8 cellular contexts compared by ENCODE assay signal in genomic region chr1:64933296-64934070, GRCh38. TPM values are rescaled to one million over a fixed set of nuclear protein-coding genes. Genes with fewer than 3 reads are reported as not detected.
A peak's percentile ranks its signal among the peaks of the same experiment; 100 is the strongest.
DNase-seq lines count a peak whose midpoint lies in the region; ATAC-seq, FAIRE-seq and TF ChIP-seq lines count a peak whose summit lies in the region.

No MANE protein-coding gene starts in this region.

- no peak for ATAC-seq in GM18517 (IDR thresholded peaks at IDR 0.05; ENCODE audit: unreplicated experiment)
- no peak for ATAC-seq in GM18520 (IDR thresholded peaks at IDR 0.05; ENCODE audit: unreplicated experiment)

- no peak for DNase-seq in activated naive CD4-positive, alpha-beta T cell treated with anti-CD3 and anti-CD28 coated beads, Interleukin-2, amount 10 ng/mL, durations not matched to agents 7 days and 5 days
- DNase-seq in adrenal gland, result peak; percentile 29 to 83 (median 70)
- no peak for DNase-seq in hepatocyte (ENCODE audit: low spot score)
- DNase-seq in suprapubic skin (ENCODE audit: low spot score in 2 of 2), result peak in 1 of 2 donors; percentile 75
- no peak for DNase-seq in HTR-8/SVneo (ENCODE audit: insufficient read length, low spot score)

- peak overlapping the region; percentile 17 for H3K4me2 ChIP-seq in hepatocyte

- H3K27ac ChIP-seq in adrenal gland (peak overlapping the region; percentile 42 to 83 (median 77)), hepatocyte (peak overlapping the region; percentile 73), suprapubic skin (peak overlapping the region; percentile 65)

- no peaks in the 10 kb centered on the region for H3K27me3 ChIP-seq in adrenal gland
- no peaks in the 10 kb centered on the region for H3K27me3 ChIP-seq in hepatocyte
- no peaks in the 10 kb centered on the region for H3K27me3 ChIP-seq in suprapubic skin

- peaks cover 6% of the 10 kb centered on the region for H4K20me1 ChIP-seq in hepatocyte (ENCODE audit: insufficient read depth, poor library complexity, severe bottlenecking)

- peaks cover 87% of the 10 kb centered on the region for H3K4me1 Mint-ChIP-seq in activated naive CD4-positive, alpha-beta T cell treated with anti-CD3 and anti-CD28 coated beads, Interleukin-2, amount 50 U/mL, for 24 hours
- peaks cover 35% of the 10 kb centered on the region for H3K4me1 Mint-ChIP-seq in activated naive CD4-positive, alpha-beta T cell treated with anti-CD3 and anti-CD28 coated beads, Interleukin-2, amount 10 ng/mL, durations not matched to agents 7 days and 5 days

- H3K9me2 ChIP-seq in hepatocyte (replicated peaks; ENCODE audit: insufficient read depth), result no peaks in the 10 kb centered on the region

- H3K4me3 Mint-ChIP-seq in activated naive CD4-positive, alpha-beta T cell treated with anti-CD3 and anti-CD28 coated beads, Interleukin-2, amount 50 U/mL, for 24 hours, result peak overlapping the region; percentile 60
- H3K4me3 Mint-ChIP-seq in activated naive CD4-positive, alpha-beta T cell treated with anti-CD3 and anti-CD28 coated beads, Interleukin-2, amount 10 ng/mL, durations not matched to agents 7 days and 5 days, result no peak overlapping the region

- WGBS in adrenal gland, 4 donors, result 23 to 30% (median 25%) methylated on average over 11 of the region's 11 CpGs
- 88% methylated on average over 11 of the region's 11 CpGs for WGBS in hepatocyte (ENCODE audit: low lambda C conversion rate, missing lambda C conversion rate)
- WGBS in suprapubic skin, result 65% methylated on average over 11 of the region's 11 CpGs

- H3K27ac Mint-ChIP-seq in activated naive CD4-positive, alpha-beta T cell treated with anti-CD3 and anti-CD28 coated beads, Interleukin-2, amount 50 U/mL, for 24 hours, result peak overlapping the region; percentile 73
- H3K27ac Mint-ChIP-seq in activated naive CD4-positive, alpha-beta T cell treated with anti-CD3 and anti-CD28 coated beads, Interleukin-2, amount 10 ng/mL, durations not matched to agents 7 days and 5 days, result no peak overlapping the region

- H3K79me2 ChIP-seq in hepatocyte, result peaks cover 90% of the 10 kb centered on the region

- TF ChIP-seq CTCF in adrenal gland (IDR thresholded peaks at IDR 0.05), result peak in 1 of 6 experiments; percentile 3
- no peak for TF ChIP-seq CTCF in hepatocyte (IDR thresholded peaks at IDR 0.05; ENCODE audit: poor library complexity)
- no peak for TF ChIP-seq CTCF in suprapubic skin (IDR thresholded peaks at IDR 0.05)

- peaks cover 5% of the 10 kb centered on the region for H3K9me3 Mint-ChIP-seq in activated naive CD4-positive, alpha-beta T cell treated with anti-CD3 and anti-CD28 coated beads, Interleukin-2, amount 50 U/mL, for 24 hours
- H3K9me3 Mint-ChIP-seq in activated naive CD4-positive, alpha-beta T cell treated with anti-CD3 and anti-CD28 coated beads, Interleukin-2, amount 10 ng/mL, durations not matched to agents 7 days and 5 days, result peaks cover 3% of the 10 kb centered on the region

- no peaks in the 10 kb centered on the region for H3K27me3 Mint-ChIP-seq in activated naive CD4-positive, alpha-beta T cell treated with anti-CD3 and anti-CD28 coated beads, Interleukin-2, amount 50 U/mL, for 24 hours
- no peaks in the 10 kb centered on the region for H3K27me3 Mint-ChIP-seq in activated naive CD4-positive, alpha-beta T cell treated with anti-CD3 and anti-CD28 coated beads, Interleukin-2, amount 10 ng/mL, durations not matched to agents 7 days and 5 days

- CTCF ChIA-PET in activated naive CD4-positive, alpha-beta T cell treated with anti-CD3 and anti-CD28 coated beads, Interleukin-2, amount 10 ng/mL, durations not matched to agents 7 days and 5 days (lab: Charles Lee), result interaction anchor here (1.3 kb wide), 1 partner anchor 12 kb away, joined by 3 read pairs; no protein-coding TSS in a partner anchor

- FAIRE-seq in HTR-8/SVneo (lab: Jason Lieb, UNC), result no peak

- H3K36me3 ChIP-seq in adrenal gland (replicated peaks in 1 of 2) (no peaks in the 10 kb centered on the region), hepatocyte (replicated peaks; ENCODE audit: insufficient read depth, low read depth) (no peaks in the 10 kb centered on the region), suprapubic skin (no peaks in the 10 kb centered on the region)

- peaks cover 29 to 54% of the 10 kb centered on the region in 2 donors for H3K4me1 ChIP-seq in adrenal gland (replicated peaks in 1 of 2)
- H3K4me1 ChIP-seq in hepatocyte (ENCODE audit: insufficient read depth), result peaks cover 4% of the 10 kb centered on the region
- H3K4me1 ChIP-seq in suprapubic skin, result peaks cover 42% of the 10 kb centered on the region

- peak in 1 of 2 donors; percentile 18 for TF ChIP-seq POLR2A in adrenal gland (IDR thresholded peaks at IDR 0.05)
- no peak for TF ChIP-seq POLR2A in suprapubic skin (IDR thresholded peaks at IDR 0.05)

- no peak overlapping the region for H2AFZ ChIP-seq in hepatocyte

- H3K9me3 ChIP-seq in adrenal gland (replicated peaks in 1 of 3) (no peaks in the 10 kb centered on the region), hepatocyte (ENCODE audit: low read depth) (no peaks in the 10 kb centered on the region), suprapubic skin (no peaks in the 10 kb centered on the region)

- no peak for TF ChIP-seq EP300 in suprapubic skin (IDR thresholded peaks at IDR 0.05)

- peak overlapping the region in 1 of 4 donors; percentile 5 for H3K4me3 ChIP-seq in adrenal gland
- no peak overlapping the region for H3K4me3 ChIP-seq in hepatocyte
- H3K4me3 ChIP-seq in suprapubic skin, result no peak overlapping the region

- intact Hi-C loops in adrenal gland (cut with DNase I), result no loop called here

- H3K36me3 Mint-ChIP-seq in activated naive CD4-positive, alpha-beta T cell treated with anti-CD3 and anti-CD28 coated beads, Interleukin-2, amount 50 U/mL, for 24 hours, result peaks cover 20% of the 10 kb centered on the region
- peaks cover 22% of the 10 kb centered on the region for H3K36me3 Mint-ChIP-seq in activated naive CD4-positive, alpha-beta T cell treated with anti-CD3 and anti-CD28 coated beads, Interleukin-2, amount 10 ng/mL, durations not matched to agents 7 days and 5 days

RNA-seq across cellular contexts. Expression of gene JAK1, which starts 32.9 kb away (rescaled TPM):
- total RNA-seq in adrenal gland, result 100 to 1,000 TPM in 5 of 8 donors, 10 to 100 TPM in 3; 58.0 to 155 (median 114) TPM
- 10 to 100 TPM; 23.4 to 59.5 (median 32.9) TPM for polyA plus RNA-seq in adrenal gland
- 102 and 104 TPM in 2 replicates for total RNA-seq in hepatocyte
- polyA plus RNA-seq in hepatocyte, result 60.2 and 63.5 TPM in 2 replicates
- 100 to 1,000 TPM in 3 of 4 donors, 10 to 100 TPM in 1; 99.0 to 169 (median 127) TPM for total RNA-seq in suprapubic skin

Comparison
In these comparisons a context has a peak if more than half of its experiments do, and no peak if none do; other contexts are left out.
1. DNase-seq: peak in adrenal gland (7 of 7); none in activated naive CD4-positive, alpha-beta T cell treated with anti-CD3 and anti-CD28 coated beads, Interleukin-2, amount 10 ng/mL, durations not matched to agents 7 days and 5 days (single experiment), hepatocyte (single experiment) and HTR-8/SVneo (single experiment).
2. Peak in every context shown above with its lines, with median percentiles within 50 percentile points of each other: H3K27ac ChIP-seq.